ENCODE assay signal across 20 cellular contexts in the genomic region with DNA sequence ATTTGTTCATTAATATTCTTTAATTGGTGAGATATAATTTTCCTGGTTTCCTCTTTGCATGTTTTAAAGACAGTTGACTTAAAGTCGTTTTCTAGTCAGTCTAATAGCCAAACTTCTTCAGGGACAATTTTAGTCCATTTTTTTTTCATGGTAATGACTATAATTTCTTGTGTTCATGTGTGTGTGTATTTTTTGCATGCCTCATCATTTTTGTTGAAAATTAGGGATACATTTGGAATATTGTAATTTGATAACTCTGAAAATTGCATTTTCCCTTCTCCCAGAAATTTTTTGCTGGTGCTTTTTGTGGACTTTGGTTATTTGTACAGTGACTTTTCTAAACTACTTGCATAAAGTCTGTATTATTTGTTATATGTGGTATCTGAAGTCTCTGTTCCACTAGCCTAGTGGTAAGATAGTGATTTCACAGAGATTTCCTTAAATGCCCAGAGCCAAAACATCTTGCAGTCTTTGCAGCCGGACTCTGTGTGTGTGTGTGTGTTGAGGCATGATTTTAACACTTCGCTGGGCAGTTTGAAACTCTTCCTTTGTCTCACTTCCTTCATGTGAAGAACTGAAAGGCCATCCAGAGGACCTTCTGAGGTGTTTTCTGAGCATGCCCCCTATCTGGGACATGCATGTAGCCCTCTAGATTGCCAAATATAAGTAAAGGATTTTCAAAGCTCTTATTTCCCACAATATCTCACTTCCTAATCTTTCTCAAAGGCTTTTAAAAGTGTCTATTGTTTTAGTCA. TPM values are rescaled to one million over a fixed set of nuclear protein-coding genes. Genes with fewer than 3 reads are reported as not detected.
"Had no signal": no experiment of that assay in that cellular context is flagged by ENCODE, and none has a peak within 500 bp of the region (broad histone marks: within the 10 kb centered on the region; RNA-seq: fewer than 3 reads in every experiment).

No MANE protein-coding gene starts in this region.

- H3K4me1 ChIP-seq: sigmoid colon had no signal

- DNase-seq: effector CD4-positive, alpha-beta T cell; endodermal cell; erythroblast; foreskin keratinocyte; left colon; naive thymus-derived CD8-positive, alpha-beta T cell; sigmoid colon; stimulated activated CD4-positive, alpha-beta T cell treated with anti-CD3 and anti-CD28 coated beads, Interleukin-2, amount 100 ng/mL, for 24 hours; stimulated activated CD4-positive, alpha-beta T cell treated with anti-CD3 and anti-CD28 coated beads, Interleukin-4, amount 100 ng/mL, for 4 hours; stimulated activated naive CD4-positive, alpha-beta T cell treated with Interleukin-2 at 50 U/mL for 16 hours; trophoblast cell had no signal

- H3K4me1 Mint-ChIP-seq: endodermal cell had no signal

- H3K36me3 ChIP-seq: neutrophil, sigmoid colon had no signal

- FAIRE-seq: endothelial cell of umbilical vein had no signal

- H3K4me3 Mint-ChIP-seq: endodermal cell; naive thymus-derived CD8-positive, alpha-beta T cell had no signal

- H3K79me2 ChIP-seq: hepatocyte had no signal

- H3K27ac Mint-ChIP-seq: endodermal cell; naive thymus-derived CD8-positive, alpha-beta T cell had no signal

- ATAC-seq: foreskin keratinocyte; left colon; naive thymus-derived CD8-positive, alpha-beta T cell had no signal

- H2AFZ ChIP-seq: hepatocyte had no signal

- H3K27ac ChIP-seq: coronary artery, foreskin keratinocyte, hepatocyte, neutrophil, sigmoid colon, skin epidermis had no signal

- H3K9me3 ChIP-seq: neutrophil, sigmoid colon had no signal

- H3K4me2 ChIP-seq: hepatocyte had no signal

- H3K4me3 ChIP-seq: coronary artery, hepatocyte, sigmoid colon, skin epidermis had no signal

- H3K27me3 ChIP-seq: foreskin keratinocyte, hepatocyte, neutrophil, sigmoid colon had no signal

RNA-seq across cellular contexts. Expression of gene ZNF365, which starts 40.9 kb away (rescaled TPM):
- total RNA-seq: dermis microvascular lymphatic vessel endothelial cell; left colon; lung microvascular endothelial cell; mesenteric fat pad; naive thymus-derived CD8-positive, alpha-beta T cell had no signal
- polyA plus RNA-seq: liver had no signal
